Comparison of ENCODE assay signal across 9 cellular contexts in genomic region chr10:84311596-84311995, GRCh38.
"Had no signal": no experiment of that assay in that cellular context is flagged by ENCODE, and none has a peak within 500 bp of the region (broad histone marks: within the 10 kb centered on the region; RNA-seq: fewer than 3 reads in every experiment).

No MANE protein-coding gene starts in this region.

- H3K4me3 Mint-ChIP-seq: HFFc6, IgD-negative memory B cell had no signal

- H3K36me3 ChIP-seq: HAP-1 had no signal

- DNase-seq: GM23248, GOT3, H7, HFFc6, KG1 had no signal

- H3K36me3 Mint-ChIP-seq: IgD-negative memory B cell had no signal

- H3K9me3 Mint-ChIP-seq: HFFc6, IgD-negative memory B cell had no signal

- H2AFZ ChIP-seq: GM23248 had no signal

- ATAC-seq: HCT116 had no signal

- H3K4me1 Mint-ChIP-seq: IgD-negative memory B cell had no signal

- H3K27ac ChIP-seq: GM23248, HL-60 had no signal

- H3K4me3 ChIP-seq: GM23248, HAP-1 had no signal

- H3K9ac ChIP-seq: GM23248 had no signal

- H3K27ac Mint-ChIP-seq: HFFc6, IgD-negative memory B cell had no signal

- H3K9me3 ChIP-seq: HAP-1 had no signal

- H3K4me1 ChIP-seq: HAP-1 had no signal
